ENCODE assay signal across 11 cellular contexts in genomic region chr20:37347891-37348642, GRCh38. TPM values are rescaled to one million over a fixed set of nuclear protein-coding genes. Genes with fewer than 3 reads are reported as not detected.
A peak's percentile ranks its signal among the peaks of the same experiment; 100 is the strongest.
DNase-seq lines count a peak whose midpoint lies in the region; ATAC-seq and TF ChIP-seq lines count a peak whose summit lies in the region.
"Had no signal": no experiment of that assay in that cellular context is flagged by ENCODE, and none has a peak within 500 bp of the region (broad histone marks: within the 10 kb centered on the region; RNA-seq: fewer than 3 reads in every experiment).

No MANE protein-coding gene starts in this region.

- TF ChIP-seq CTCF in RWPE2 (IDR thresholded peaks at IDR 0.05; ENCODE audit: poor library complexity, severe bottlenecking) (no peak), BE2C (IDR thresholded peaks at IDR 0.05; ENCODE audit: low read depth, low read length) (no peak)

- peaks cover 35% of the 10 kb centered on the region for H3K4me1 ChIP-seq in RWPE2 (ENCODE audit: insufficient read depth, poor library complexity, severe bottlenecking)
- H3K4me1 ChIP-seq in BE2C: no peaks in the 10 kb centered on the region

- intact Hi-C loops in activated CD4-positive, alpha-beta T cell treated with anti-CD3 and anti-CD28 coated beads for 36 hours (cut with DNase I, micrococcal nuclease): loop anchor here (2.0 to 5.0 kb wide), 2 partner anchors 56 to 59 kb away; partner anchors contain the start of gene MANBAL (in 1 of the 2)

- no peaks in the 10 kb centered on the region for H3K9me3 Mint-ChIP-seq in activated CD4-positive, alpha-beta T cell treated with anti-CD3 and anti-CD28 coated beads for 36 hours (ENCODE audit: low read depth)
- no peaks in the 10 kb centered on the region for H3K9me3 Mint-ChIP-seq in stimulated activated naive CD8-positive, alpha-beta T cell treated with anti-CD3 and anti-CD28 coated beads, Interleukin-15, Interleukin-2, amounts not matched to agents 100 ng/mL and 50 ng/mL, for 24 hours

- CTCF ChIA-PET in activated CD4-positive, alpha-beta T cell treated with anti-CD3 and anti-CD28 coated beads for 36 hours (lab: Charles Lee): interaction anchor here (0.5 to 1.3 kb wide), 3 partner anchors 24 to 156 kb away, joined by 3 to 6 read pairs (median 3); no protein-coding TSS in a partner anchor

- peak; percentile 57 for DNase-seq in activated CD4-positive, alpha-beta T cell treated with anti-CD3 and anti-CD28 coated beads for 36 hours
- DNase-seq in activated CD4-positive, alpha-beta T cell treated with anti-CD3 and anti-CD28 coated beads for 1 hour: no peak
- DNase-seq in RWPE2 (ENCODE audit: low spot score): peak; percentile 83
- peak; percentile 46 for DNase-seq in glomerular visceral epithelial cell (ENCODE audit: extremely low spot score)
- DNase-seq in BE2C: no peak
- DNase-seq in left lobe of liver (ENCODE audit: low spot score): no peak
- DNase-seq: kidney, SHP77 treated with DMSO at 0.1 percent for 48 hours had no signal

- H3K9me3 ChIP-seq in RWPE2 (ENCODE audit: severe bottlenecking) (no peaks in the 10 kb centered on the region), BE2C (no peaks in the 10 kb centered on the region)

- H3K27ac ChIP-seq in RWPE2 (ENCODE audit: poor library complexity, severe bottlenecking): peak overlapping the region; percentile 96
- H3K27ac ChIP-seq: C4-2B had no signal

- H3K27ac Mint-ChIP-seq in activated CD4-positive, alpha-beta T cell treated with anti-CD3 and anti-CD28 coated beads for 36 hours: no peak overlapping the region
- H3K27ac Mint-ChIP-seq in stimulated activated naive CD8-positive, alpha-beta T cell treated with anti-CD3 and anti-CD28 coated beads, Interleukin-15, Interleukin-2, amounts not matched to agents 100 ng/mL and 50 ng/mL, for 24 hours: no peak overlapping the region

- no peak overlapping the region for H3K4me3 ChIP-seq in RWPE2 (ENCODE audit: severe bottlenecking)
- H3K4me3 ChIP-seq in BE2C (ENCODE audit: low read depth, low read length): no peak overlapping the region

- H3K27me3 Mint-ChIP-seq in activated CD4-positive, alpha-beta T cell treated with anti-CD3 and anti-CD28 coated beads for 36 hours: no peaks in the 10 kb centered on the region
- no peaks in the 10 kb centered on the region for H3K27me3 Mint-ChIP-seq in stimulated activated naive CD8-positive, alpha-beta T cell treated with anti-CD3 and anti-CD28 coated beads, Interleukin-15, Interleukin-2, amounts not matched to agents 100 ng/mL and 50 ng/mL, for 24 hours

- H3K27me3 ChIP-seq in RWPE2 (ENCODE audit: insufficient read depth, poor library complexity, severe bottlenecking): no peaks in the 10 kb centered on the region
- no peaks in the 10 kb centered on the region for H3K27me3 ChIP-seq in BE2C

- H3K36me3 ChIP-seq in RWPE2 (ENCODE audit: low read depth) (peaks cover 62% of the 10 kb centered on the region), BE2C (no peaks in the 10 kb centered on the region)

- H3K4me3 Mint-ChIP-seq in activated CD4-positive, alpha-beta T cell treated with anti-CD3 and anti-CD28 coated beads for 36 hours: no peak overlapping the region
- peak overlapping the region; percentile 30 for H3K4me3 Mint-ChIP-seq in stimulated activated naive CD8-positive, alpha-beta T cell treated with anti-CD3 and anti-CD28 coated beads, Interleukin-15, Interleukin-2, amounts not matched to agents 100 ng/mL and 50 ng/mL, for 24 hours

- ATAC-seq in activated CD4-positive, alpha-beta T cell treated with anti-CD3 and anti-CD28 coated beads for 36 hours: peak; percentile 59
- ATAC-seq in RWPE2 (ENCODE audit: low read depth) (no peak), left lobe of liver (no peak), HG02970 (IDR thresholded peaks at IDR 0.05; ENCODE audit: low FRiP score, unreplicated experiment) (no peak)

- peaks cover 11% of the 10 kb centered on the region for H3K4me1 Mint-ChIP-seq in activated CD4-positive, alpha-beta T cell treated with anti-CD3 and anti-CD28 coated beads for 36 hours
- H3K4me1 Mint-ChIP-seq in stimulated activated naive CD8-positive, alpha-beta T cell treated with anti-CD3 and anti-CD28 coated beads, Interleukin-15, Interleukin-2, amounts not matched to agents 100 ng/mL and 50 ng/mL, for 24 hours (ENCODE audit: low read depth): peaks cover 30% of the 10 kb centered on the region

- no peaks in the 10 kb centered on the region for H3K36me3 Mint-ChIP-seq in activated CD4-positive, alpha-beta T cell treated with anti-CD3 and anti-CD28 coated beads for 36 hours (ENCODE audit: low read depth)
- H3K36me3 Mint-ChIP-seq in stimulated activated naive CD8-positive, alpha-beta T cell treated with anti-CD3 and anti-CD28 coated beads, Interleukin-15, Interleukin-2, amounts not matched to agents 100 ng/mL and 50 ng/mL, for 24 hours (ENCODE audit: low read depth): no peaks in the 10 kb centered on the region

- POLR2A ChIA-PET in activated CD4-positive, alpha-beta T cell treated with anti-CD3 and anti-CD28 coated beads for 36 hours (lab: Charles Lee): interaction anchor here (0.6 kb wide), 1 partner anchor 14 kb away, joined by 3 read pairs; no protein-coding TSS in a partner anchor

RNA-seq across cellular contexts. Expression of gene SRC, which starts 2.1 kb away (rescaled TPM):
- total RNA-seq in activated CD4-positive, alpha-beta T cell treated with anti-CD3 and anti-CD28 coated beads for 36 hours: 1 to 10 TPM; 4.2 to 5.7 TPM
- 12.5 TPM for polyA plus RNA-seq in BE2C (2012; ENCODE audit: insufficient read depth, insufficient read length, low read depth)
- 9.6 TPM for total RNA-seq in left lobe of liver

RNA-seq across cellular contexts. Expression of gene MANBAL, which starts 58.6 kb away (rescaled TPM):
- 10 to 100 TPM; 11.9 to 13.5 TPM for total RNA-seq in activated CD4-positive, alpha-beta T cell treated with anti-CD3 and anti-CD28 coated beads for 36 hours
- polyA plus RNA-seq in BE2C (2012; ENCODE audit: insufficient read depth, insufficient read length, low read depth): 51.0 TPM
- 12.3 TPM for total RNA-seq in left lobe of liver

Comparison
In these comparisons a context has a peak if more than half of its experiments do, and no peak if none do; other contexts are left out.
1. DNase-seq: peak in activated CD4-positive, alpha-beta T cell treated with anti-CD3 and anti-CD28 coated beads for 36 hours (single experiment), RWPE2 (single experiment) and glomerular visceral epithelial cell (single experiment); none in activated CD4-positive, alpha-beta T cell treated with anti-CD3 and anti-CD28 coated beads for 1 hour (single experiment), BE2C (single experiment) and left lobe of liver (single experiment).